Comparison of ENCODE assay signal across 24 cellular contexts in the genomic region with DNA sequence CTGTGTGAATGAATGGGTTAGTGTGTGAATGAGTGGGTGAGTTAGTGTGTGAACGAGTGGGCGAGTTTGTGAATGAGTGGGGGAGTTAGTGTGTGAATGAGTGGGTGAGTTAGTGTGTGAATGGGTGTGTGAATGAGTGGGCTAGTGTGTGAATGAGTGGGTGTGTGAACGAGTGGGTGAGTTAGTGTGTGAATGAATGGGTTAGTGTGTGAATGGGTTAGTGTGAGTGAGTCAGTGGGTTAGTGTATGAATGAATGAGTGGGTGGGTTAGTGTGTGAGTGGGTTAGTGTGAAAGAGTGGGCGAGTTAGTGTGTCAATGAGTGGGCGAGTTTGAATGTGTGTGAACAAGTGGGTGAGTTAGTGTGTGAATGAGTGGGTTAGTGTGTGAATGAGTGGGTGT. TPM values are rescaled to one million over a fixed set of nuclear protein-coding genes. Genes with fewer than 3 reads are reported as not detected.
"Had no signal": no experiment of that assay in that cellular context is flagged by ENCODE, and none has a peak within 500 bp of the region (broad histone marks: within the 10 kb centered on the region; RNA-seq: fewer than 3 reads in every experiment).

No MANE protein-coding gene starts in this region.

- DNase-seq: colonic mucosa; dermis blood vessel endothelial cell; esophagus squamous epithelium; foreskin fibroblast; glutamatergic neuron; islet precursor cell; mammary epithelial cell; occipital lobe; pancreas; right cardiac atrium; stimulated activated CD4-positive, alpha-beta T cell treated with anti-CD3 and anti-CD28 coated beads, Interleukin-15, amount 100 ng/mL, for 24 hours; stimulated activated CD4-positive, alpha-beta T cell treated with anti-CD3 and anti-CD28 coated beads, Interleukin-1b, Interleukin-23, amount 100 ng/mL, for 48 hours; stimulated activated CD4-positive, alpha-beta T cell treated with anti-CD3 and anti-CD28 coated beads, Interleukin-4, amount 100 ng/mL, for 24 hours; stomach; substantia nigra; transverse colon had no signal

- H3K27ac Mint-ChIP-seq: mesothelial cell of epicardium; nephron; stimulated activated memory B cell treated with anti-CD40 and anti-IgM and Interleukin-4, amounts not matched to agents 10 μg/mL and 1 μg/mL and 100 μg/mL, for 72 hours had no signal

- H3K36me3 ChIP-seq: colonic mucosa, esophagus squamous epithelium, gastroesophageal sphincter, pancreas, stomach, thoracic aorta, transverse colon had no signal

- H3K4me1 ChIP-seq: colonic mucosa, esophagus squamous epithelium, gastroesophageal sphincter, pancreas, stomach, transverse colon had no signal

- H3K4me3 ChIP-seq: colonic mucosa, esophagus squamous epithelium, gastroesophageal sphincter, pancreas, stomach, thoracic aorta, transverse colon had no signal

- H3K4me3 Mint-ChIP-seq: mesothelial cell of epicardium; nephron; stimulated activated memory B cell treated with anti-CD40 and anti-IgM and Interleukin-4, amounts not matched to agents 10 μg/mL and 1 μg/mL and 100 μg/mL, for 72 hours had no signal

- H3K27me3 ChIP-seq: colonic mucosa, esophagus squamous epithelium, gastroesophageal sphincter, pancreas, stomach, transverse colon had no signal

- H3K4me1 Mint-ChIP-seq: mesothelial cell of epicardium, nephron had no signal

- H3K27ac ChIP-seq: colonic mucosa, esophagus squamous epithelium, gastroesophageal sphincter, pancreas, stomach, thoracic aorta, transverse colon had no signal

- H3K27me3 Mint-ChIP-seq: progenitor cell of endocrine pancreas; stimulated activated memory B cell treated with anti-CD40 and anti-IgM and Interleukin-4, amounts not matched to agents 10 μg/mL and 1 μg/mL and 100 μg/mL, for 72 hours had no signal

- H3K36me3 Mint-ChIP-seq: stimulated activated memory B cell treated with anti-CD40 and anti-IgM and Interleukin-4, amounts not matched to agents 10 μg/mL and 1 μg/mL and 100 μg/mL, for 72 hours had no signal

- H3K9me3 ChIP-seq: colonic mucosa, esophagus squamous epithelium, gastroesophageal sphincter, pancreas, stomach, thoracic aorta, transverse colon had no signal

RNA-seq across cellular contexts. Expression of gene NKD2, which starts 35.5 kb away (rescaled TPM):
- total RNA-seq: epithelial cell of proximal tubule, myocyte had no signal
